7 cellular contexts compared by ENCODE assay signal in genomic region chr3:86464180-86464579, GRCh38.
"Had no signal": no experiment of that assay in that cellular context is flagged by ENCODE, and none has a peak within 500 bp of the region (broad histone marks: within the 10 kb centered on the region; RNA-seq: fewer than 3 reads in every experiment).

No MANE protein-coding gene starts in this region.

- ATAC-seq: GM12878 had no signal

- H3K4me3 ChIP-seq: GM12878 had no signal

- DNase-seq: GDM1, GF-D8 had no signal

- FAIRE-seq: GM12878, GM12891, GM12892, GM18507, GM19239 had no signal
